ENCODE assay signal across 21 cellular contexts in the genomic region with DNA sequence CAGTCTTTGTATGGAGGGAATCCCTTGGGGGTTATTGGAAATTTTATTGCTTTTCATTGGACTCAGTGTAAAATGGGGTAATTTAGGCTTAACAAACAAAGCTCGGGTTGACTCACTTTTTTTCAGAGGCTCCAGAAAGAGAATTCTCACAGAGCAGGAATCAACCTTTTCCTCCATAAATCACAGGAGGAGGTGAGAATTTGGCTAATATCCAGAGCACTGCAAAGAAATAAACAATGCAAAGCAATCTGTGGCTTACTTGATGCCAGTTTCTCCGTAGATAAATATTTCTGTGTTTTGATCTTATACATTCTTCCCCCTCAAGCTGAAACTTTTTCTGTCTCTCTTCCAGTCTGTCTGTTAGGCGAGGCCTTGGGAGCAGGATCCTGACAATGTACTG.
DNase-seq lines count a peak whose midpoint lies in the region; ATAC-seq and TF ChIP-seq lines count a peak whose summit lies in the region.
"Had no signal": no experiment of that assay in that cellular context is flagged by ENCODE, and none has a peak within 500 bp of the region (broad histone marks: within the 10 kb centered on the region; RNA-seq: fewer than 3 reads in every experiment).

No MANE protein-coding gene starts in this region.

- H3K4me1 ChIP-seq in OCI-LY7 (ENCODE audit: insufficient read depth, low read length, poor library complexity, severe bottlenecking), result peaks cover 21% of the 10 kb centered on the region
- peaks cover 4% of the 10 kb centered on the region for H3K4me1 ChIP-seq in mesodermal cell (ENCODE audit: control insufficient read depth, insufficient read depth, low read length, poor library complexity, severe bottlenecking)
- H3K4me1 ChIP-seq in Peyer's patch, result no peaks in the 10 kb centered on the region
- H3K4me1 ChIP-seq: body of pancreas, lower lobe of right lung, prostate gland had no signal

- no peaks in the 10 kb centered on the region for H3K9me3 ChIP-seq in OCI-LY7 (ENCODE audit: low read length)
- no peaks in the 10 kb centered on the region for H3K9me3 ChIP-seq in mesodermal cell (ENCODE audit: control insufficient read depth, low read length)
- no peaks in the 10 kb centered on the region for H3K9me3 ChIP-seq in Peyer's patch
- H3K9me3 ChIP-seq: body of pancreas, lower lobe of right lung, prostate gland, vagina had no signal

- no peak for DNase-seq in activated naive CD4-positive, alpha-beta T cell treated with anti-CD3 and anti-CD28 coated beads, Interleukin-2, amount 50 U/mL, for 72 hours (ENCODE audit: low spot score in 2 of 2)
- DNase-seq in activated naive CD4-positive, alpha-beta T cell treated with Interleukin-2 at 50 U/mL for 16 hours, result no peak
- no peak for DNase-seq in OCI-LY7 (ENCODE audit: low spot score)
- DNase-seq in stimulated activated CD4-positive, alpha-beta T cell treated with anti-CD3 and anti-CD28 coated beads, Interleukin-2, amount 100 ng/mL, for 48 hours, result no peak
- DNase-seq in NCI-H1436 treated with DMSO at 0.1 percent for 48 hours (lab: John Stamatoyannopoulos, UW), result no peak
- DNase-seq in Peyer's patch, result no peak
- DNase-seq: activated CD4-positive, CD25-positive, alpha-beta regulatory T cell treated with anti-CD3 and anti-CD28 coated beads, Interleukin-2, amount 50 U/mL, for 72 hours; activated naive CD8-positive, alpha-beta T cell treated with anti-CD3 and anti-CD28 coated beads, Interleukin-2, amount 10 ng/mL, durations not matched to agents 7 days and 5 days; activated T-cell treated with anti-CD3 and anti-CD28 coated beads, Interleukin-2, amount 50 U/mL, for 72 hours; body of pancreas; CD8-positive, alpha-beta T cell; IMR-90; lower lobe of right lung; NCI-H1105; stimulated activated CD4-positive, alpha-beta T cell treated with anti-CD3 and anti-CD28 coated beads, Interleukin-2, amount 100 ng/mL, for 24 hours; T-cell had no signal

- no peaks in the 10 kb centered on the region for H3K9me2 ChIP-seq in OCI-LY7 (ENCODE audit: insufficient read depth, low read length)

- WGBS in mesodermal cell (ENCODE audit: insufficient coverage in 2 of 2), 2 experiments, result 40% methylated on average over 1 of the region's 3 CpGs; no CpG with 5 or more reads in 1 of the 2 experiments

- POLR2A ChIA-PET in OCI-LY7 (lab: Charles Lee), result interaction anchor here (0.5 to 0.8 kb wide), 5 partner anchors 8 to 540 kb away, joined by 3 read pairs; no protein-coding TSS in a partner anchor

- peaks cover 0 to 10% of the 10 kb centered on the region in 2 donors for H3K36me3 Mint-ChIP-seq in activated naive CD4-positive, alpha-beta T cell treated with anti-CD3 and anti-CD28 coated beads, Interleukin-2, amount 50 U/mL, for 72 hours
- H3K36me3 Mint-ChIP-seq: activated naive CD8-positive, alpha-beta T cell treated with anti-CD3 and anti-CD28 coated beads, Interleukin-2, amount 10 ng/mL, durations not matched to agents 7 days and 5 days; CD8-positive, alpha-beta T cell had no signal

- no peaks in the 10 kb centered on the region for H3K36me3 ChIP-seq in OCI-LY7 (ENCODE audit: insufficient read depth, low read length)
- no peaks in the 10 kb centered on the region for H3K36me3 ChIP-seq in mesodermal cell (ENCODE audit: control insufficient read depth, insufficient read depth, low read length)
- no peaks in the 10 kb centered on the region for H3K36me3 ChIP-seq in Peyer's patch
- H3K36me3 ChIP-seq: lower lobe of right lung, prostate gland, vagina had no signal

- ATAC-seq in activated naive CD4-positive, alpha-beta T cell treated with anti-CD3 and anti-CD28 coated beads, Interleukin-2, amount 50 U/mL, for 72 hours, result no peak
- ATAC-seq: activated T-cell treated with anti-CD3 and anti-CD28 coated beads, Interleukin-2, amount 50 U/mL, for 72 hours; body of pancreas; CD8-positive, alpha-beta T cell; lower lobe of right lung; Panc1 had no signal

- H3K27ac ChIP-seq in OCI-LY7 (ENCODE audit: low read depth, low read length, poor library complexity, severe bottlenecking) (no peak overlapping the region), mesodermal cell (ENCODE audit: low read depth, low read length, severe bottlenecking) (peak overlapping the region; percentile 72), Peyer's patch (no peak overlapping the region)
- H3K27ac ChIP-seq: body of pancreas, epithelial cell of prostate, lower lobe of right lung, prostate gland, vagina had no signal

- intact Hi-C loops in OCI-LY7 (cut with micrococcal nuclease; ENCODE audit: unreplicated experiment), result no loop called here

- H3K4me2 ChIP-seq in OCI-LY7 (ENCODE audit: low read length), result peak overlapping the region; percentile 21; the same call in 1 of the 2 replicates

- no peaks in the 10 kb centered on the region for H3K9me3 Mint-ChIP-seq in activated naive CD4-positive, alpha-beta T cell treated with anti-CD3 and anti-CD28 coated beads, Interleukin-2, amount 50 U/mL, for 72 hours
- H3K9me3 Mint-ChIP-seq: activated naive CD8-positive, alpha-beta T cell treated with anti-CD3 and anti-CD28 coated beads, Interleukin-2, amount 10 ng/mL, durations not matched to agents 7 days and 5 days; activated T-cell treated with anti-CD3 and anti-CD28 coated beads, Interleukin-2, amount 50 U/mL, for 72 hours; CD8-positive, alpha-beta T cell; T-cell had no signal

- no peak overlapping the region for H3K4me3 ChIP-seq in OCI-LY7 (ENCODE audit: low read depth, low read length, poor library complexity, severe bottlenecking)
- H3K4me3 ChIP-seq in mesodermal cell (ENCODE audit: extremely low read depth, insufficient read depth, low read length, poor library complexity, severe bottlenecking), result no peak overlapping the region
- H3K4me3 ChIP-seq in Peyer's patch, result no peak overlapping the region
- H3K4me3 ChIP-seq: body of pancreas, lower lobe of right lung, prostate gland, vagina had no signal

- no TSS peak for BruUV-seq in OCI-LY7 (replicated peaks; lab: Mats Ljungman, UMichigan)

- no peaks in the 10 kb centered on the region for H3K79me2 ChIP-seq in OCI-LY7 (ENCODE audit: insufficient read depth, low read depth, low read length)

- peak overlapping the region; percentile 40; the same call in 1 of the 2 replicates for H2AFZ ChIP-seq in OCI-LY7 (ENCODE audit: low read length)

- CTCF ChIA-PET in OCI-LY7 (lab: Charles Lee; ENCODE audit: unreplicated experiment), result interaction anchor here (0.5 to 1.1 kb wide), 3 partner anchors 8 to 1847 kb away, joined by 3 read pairs; no protein-coding TSS in a partner anchor

- no peak for TF ChIP-seq POLR2A in Peyer's patch (IDR thresholded peaks at IDR 0.05)

- TF ChIP-seq CTCF in OCI-LY7 (conservative IDR thresholded peaks at IDR 0.05; ENCODE audit: low read length) (no peak), Peyer's patch (IDR thresholded peaks at IDR 0.05) (no peak)

- H3K27ac Mint-ChIP-seq in activated naive CD4-positive, alpha-beta T cell treated with anti-CD3 and anti-CD28 coated beads, Interleukin-2, amount 50 U/mL, for 72 hours, result peak overlapping the region; percentile 19 to 44
- H3K27ac Mint-ChIP-seq: activated naive CD8-positive, alpha-beta T cell treated with anti-CD3 and anti-CD28 coated beads, Interleukin-2, amount 10 ng/mL, durations not matched to agents 7 days and 5 days; CD8-positive, alpha-beta T cell; T-cell had no signal

- H4K20me1 ChIP-seq in OCI-LY7 (ENCODE audit: insufficient read depth, low read length), result no peaks in the 10 kb centered on the region

- no peaks in the 10 kb centered on the region for H3K27me3 ChIP-seq in Peyer's patch
- H3K27me3 ChIP-seq: body of pancreas, vagina had no signal
